2 cellular contexts compared by ENCODE assay signal in the genomic region with DNA sequence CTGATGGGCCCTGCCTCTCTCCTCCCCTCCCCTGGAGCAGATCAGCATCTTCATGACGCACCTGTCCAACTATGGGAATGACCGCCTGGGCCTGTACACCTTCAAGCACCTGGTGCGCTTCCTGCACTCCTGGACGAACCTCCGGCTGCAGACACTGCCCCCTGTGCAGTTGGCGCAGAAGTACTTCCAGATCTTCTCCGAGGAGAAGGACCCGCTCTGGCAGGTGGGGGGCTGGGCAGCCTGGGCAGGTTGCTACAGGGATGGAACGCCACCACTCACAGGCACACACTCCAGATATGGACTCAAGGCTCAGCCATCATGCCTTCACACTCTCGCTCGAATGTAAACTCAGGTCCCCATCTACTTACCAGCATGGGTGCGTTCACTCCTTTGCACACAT.
TF ChIP-seq lines count a peak whose summit lies in the region.

No MANE protein-coding gene starts in this region.

TF ChIP-seq in IMR-90, 13 proteins besides CTCF, POLR2A, EP300 and RAD21:
- TF ChIP-seq MXI1 (IDR thresholded peaks at IDR 0.05; ENCODE audit: borderline replicate concordance, low read depth, low read length) (no peak), RCOR1 (IDR thresholded peaks at IDR 0.05; ENCODE audit: insufficient replicate concordance, low read length) (no peak), FOS (IDR thresholded peaks at IDR 0.05; ENCODE audit: low read depth, low read length) (no peak), MAZ (IDR thresholded peaks at IDR 0.05; ENCODE audit: borderline replicate concordance, low read depth, low read length) (no peak), SMC3 (IDR thresholded peaks at IDR 0.05; ENCODE audit: low read depth, low read length) (no peak), RFX5 (IDR thresholded peaks at IDR 0.05; ENCODE audit: low read depth, low read length) (no peak), MAFK (IDR thresholded peaks at IDR 0.05; ENCODE audit: low read depth, low read length) (no peak), CHD1 (IDR thresholded peaks at IDR 0.05; ENCODE audit: low read depth, low read length) (no peak), CEBPB (IDR thresholded peaks at IDR 0.05; ENCODE audit: low read depth, low read length) (no peak), BHLHE40 (IDR thresholded peaks at IDR 0.05; ENCODE audit: low read depth, low read length) (no peak), NFE2L2 (IDR thresholded peaks at IDR 0.05; ENCODE audit: low read depth, low read length) (no peak)
- TF ChIP-seq, protein P1, sequence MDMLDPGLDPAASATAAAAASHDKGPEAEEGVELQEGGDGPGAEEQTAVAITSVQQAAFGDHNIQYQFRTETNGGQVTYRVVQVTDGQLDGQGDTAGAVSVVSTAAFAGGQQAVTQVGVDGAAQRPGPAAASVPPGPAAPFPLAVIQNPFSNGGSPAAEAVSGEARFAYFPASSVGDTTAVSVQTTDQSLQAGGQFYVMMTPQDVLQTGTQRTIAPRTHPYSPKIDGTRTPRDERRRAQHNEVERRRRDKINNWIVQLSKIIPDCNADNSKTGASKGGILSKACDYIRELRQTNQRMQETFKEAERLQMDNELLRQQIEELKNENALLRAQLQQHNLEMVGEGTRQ (IDR thresholded peaks at IDR 0.05; ENCODE audit: low read depth, low read length): no peak
- TF ChIP-seq, protein P2, sequence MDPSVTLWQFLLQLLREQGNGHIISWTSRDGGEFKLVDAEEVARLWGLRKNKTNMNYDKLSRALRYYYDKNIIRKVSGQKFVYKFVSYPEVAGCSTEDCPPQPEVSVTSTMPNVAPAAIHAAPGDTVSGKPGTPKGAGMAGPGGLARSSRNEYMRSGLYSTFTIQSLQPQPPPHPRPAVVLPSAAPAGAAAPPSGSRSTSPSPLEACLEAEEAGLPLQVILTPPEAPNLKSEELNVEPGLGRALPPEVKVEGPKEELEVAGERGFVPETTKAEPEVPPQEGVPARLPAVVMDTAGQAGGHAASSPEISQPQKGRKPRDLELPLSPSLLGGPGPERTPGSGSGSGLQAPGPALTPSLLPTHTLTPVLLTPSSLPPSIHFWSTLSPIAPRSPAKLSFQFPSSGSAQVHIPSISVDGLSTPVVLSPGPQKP (IDR thresholded peaks at IDR 0.05; ENCODE audit: borderline replicate concordance, low read depth, low read length): no peak

TF ChIP-seq in liver, 16 proteins besides CTCF, POLR2A, EP300 and RAD21:
- TF ChIP-seq YY1 (IDR thresholded peaks at IDR 0.05): no peak
